In genomic region chr5:160938532-160938931, GRCh38 we compare ENCODE assay signal across 12 cellular contexts.
DNase-seq lines count a peak whose midpoint lies in the region; ATAC-seq, FAIRE-seq and TF ChIP-seq lines count a peak whose summit lies in the region.
"Had no signal": no experiment of that assay in that cellular context is flagged by ENCODE, and none has a peak within 500 bp of the region (broad histone marks: within the 10 kb centered on the region; RNA-seq: fewer than 3 reads in every experiment).

No MANE protein-coding gene starts in this region.

- TF ChIP-seq CTCF in heart right ventricle (IDR thresholded peaks at IDR 0.05) (no peak), PC-9 (conservative IDR thresholded peaks at IDR 0.05) (no peak), ovary (IDR thresholded peaks at IDR 0.05) (no peak)

- CTCF ChIA-PET in PC-9 (lab: Charles Lee) = no interaction called here

- TF ChIP-seq EP300 in ovary (IDR thresholded peaks at IDR 0.05) = no peak

- H3K27ac ChIP-seq in heart right ventricle = peak overlapping the region in 1 of 10 donors; percentile 3
- peak overlapping the region; percentile 47 for H3K27ac ChIP-seq in PC-9
- H3K27ac ChIP-seq in ovary = no peak overlapping the region

- H3F3A ChIP-seq in PC-9 (ENCODE audit: insufficient read depth, low read depth) = no peaks in the 10 kb centered on the region

- TF ChIP-seq POLR2A in GM18505 (IDR thresholded peaks at IDR 0.05; ENCODE audit: borderline replicate concordance, extremely low read depth, insufficient read depth, insufficient read length) (no peak), ovary (IDR thresholded peaks at IDR 0.05) (no peak)

- no TSS peak for BruUV-seq in PC-9 (replicated peaks; lab: Mats Ljungman, UMichigan)

- POLR2A ChIA-PET in PC-9 (lab: Charles Lee; ENCODE audit: unreplicated experiment) = no interaction called here

- intact Hi-C loops in heart right ventricle (cut with DNase I) (no loop called here), Right ventricle myocardium superior (cut with DNase I) (no loop called here), PC-9 (cut with micrococcal nuclease; ENCODE audit: unreplicated experiment) (no loop called here), ovary (cut with DNase I) (no loop called here)

- peak in 7 of 8 donors; percentile 43 to 86 (median 62) for ATAC-seq in heart right ventricle
- no peak for ATAC-seq in Right ventricle myocardium superior (ENCODE audit: poor library complexity)
- ATAC-seq in GM18505 (IDR thresholded peaks at IDR 0.05; ENCODE audit: unreplicated experiment) = no peak

- no peaks in the 10 kb centered on the region for H4K20me1 ChIP-seq in PC-9 (ENCODE audit: insufficient read depth)

- FAIRE-seq in urothelium cell line (lab: Jason Lieb, UNC) (no peak), GM19239 (lab: Jason Lieb, UNC) (no peak)
- FAIRE-seq: endometrium had no signal

- H3K79me2 ChIP-seq in PC-9 (ENCODE audit: low read depth) = no peaks in the 10 kb centered on the region

- H3K9me2 ChIP-seq in PC-9 (ENCODE audit: insufficient read depth) = no peaks in the 10 kb centered on the region

- H3K4me3 ChIP-seq in heart right ventricle = no peak overlapping the region
- no peak overlapping the region for H3K4me3 ChIP-seq in PC-9
- H3K4me3 ChIP-seq in ovary = no peak overlapping the region

- H3K4me2 ChIP-seq in PC-9 = 0 out of 2 replicates have a peak overlapping the region, but pooled peaks have one; percentile 20

- 55 to 65% methylated on average over 4 of the region's 4 CpGs for WGBS in heart right ventricle, 2 donors
- WGBS in ovary, 3 donors = 69 to 82% (median 73%) methylated on average over 4 of the region's 4 CpGs

- H3K9me3 ChIP-seq in heart right ventricle (peaks cover 0 to 13% (median 0%) of the 10 kb centered on the region in 11 donors), PC-9 (ENCODE audit: insufficient read depth, low read depth) (no peaks in the 10 kb centered on the region; the same call in 1 of the 2 replicates), ovary (no peaks in the 10 kb centered on the region)

- peak overlapping the region; percentile 35; the same call in 1 of the 2 replicates for H2AFZ ChIP-seq in PC-9

- no peaks in the 10 kb centered on the region for H3K27me3 ChIP-seq in heart right ventricle
- no peaks in the 10 kb centered on the region for H3K27me3 ChIP-seq in PC-9 (ENCODE audit: insufficient read depth, low read depth)
- no peaks in the 10 kb centered on the region for H3K27me3 ChIP-seq in ovary

- H3K4me1 ChIP-seq in heart right ventricle = peaks cover 0 to 3% (median 0%) of the 10 kb centered on the region in 9 donors
- peaks cover 19% of the 10 kb centered on the region for H3K4me1 ChIP-seq in PC-9 (replicated peaks; ENCODE audit: insufficient read depth)
- no peaks in the 10 kb centered on the region for H3K4me1 ChIP-seq in ovary (ENCODE audit: insufficient read depth)

- peak in 1 of 2 donors; percentile 8 for DNase-seq in heart right ventricle
- no peak for DNase-seq in Right ventricle myocardium superior
- peak; percentile 15 to 52 for DNase-seq in PC-9
- peak; percentile 26 for DNase-seq in iPS-NIHi11 (ENCODE audit: low spot score)
- peak; percentile 78 for DNase-seq in urothelium cell line (ENCODE audit: low spot score)
- DNase-seq in ovary = no peak
- DNase-seq in GM19239 (ENCODE audit: insufficient read length, low spot score) = no peak
- DNase-seq: aorta, NCI-H2227 treated with DMSO at 0.1 percent for 48 hours, posterior cingulate gyrus had no signal

- H3K36me3 ChIP-seq in heart right ventricle (no peaks in the 10 kb centered on the region), PC-9 (ENCODE audit: low read depth) (no peaks in the 10 kb centered on the region), ovary (no peaks in the 10 kb centered on the region)

Comparison
In these comparisons a context has a peak if more than half of its experiments do, and no peak if none do; other contexts are left out.
1. ATAC-seq: peak in heart right ventricle (7 of 8); none in Right ventricle myocardium superior (single experiment) and GM18505 (single experiment).
2. DNase-seq: peak in PC-9 (2 of 2), iPS-NIHi11 (single experiment) and urothelium cell line (single experiment); none in Right ventricle myocardium superior (single experiment), ovary (0 of 5) and GM19239 (single experiment).